ENCODE assay signal across 7 cellular contexts in genomic region chr2:205660521-205661124, GRCh38. TPM values are rescaled to one million over a fixed set of nuclear protein-coding genes. Genes with fewer than 3 reads are reported as not detected.
A peak's percentile ranks its signal among the peaks of the same experiment; 100 is the strongest.
DNase-seq lines count a peak whose midpoint lies in the region; ATAC-seq and TF ChIP-seq lines count a peak whose summit lies in the region.

No MANE protein-coding gene starts in this region.

- peaks cover 18% of the 10 kb centered on the region for H3K4me1 Mint-ChIP-seq in activated CD4-positive, alpha-beta memory T cell treated with anti-CD3 and anti-CD28 coated beads, Interleukin-2, amount 10 ng/mL, durations not matched to agents 7 days and 5 days

- H3K36me3 ChIP-seq in upper lobe of right lung: no peaks in the 10 kb centered on the region

- peak; percentile 51 for DNase-seq in activated CD4-positive, alpha-beta memory T cell treated with anti-CD3 and anti-CD28 coated beads, Interleukin-2, amount 10 ng/mL, durations not matched to agents 7 days and 5 days
- peak; percentile 58 for DNase-seq in hepatic stellate cell (ENCODE audit: low spot score)
- DNase-seq in upper lobe of right lung: no peak
- no peak for DNase-seq in dermis blood vessel endothelial cell
- no peak for DNase-seq in NCI-H2029 (lab: John Stamatoyannopoulos, UW)

- peak; percentile 65 for ATAC-seq in GM18867 (IDR thresholded peaks at IDR 0.05; ENCODE audit: unreplicated experiment)
- ATAC-seq in HG03025 (IDR thresholded peaks at IDR 0.05; ENCODE audit: low FRiP score, unreplicated experiment): peak; percentile 76
- ATAC-seq in upper lobe of right lung: peak; percentile 12

- CTCF ChIA-PET in activated CD4-positive, alpha-beta memory T cell treated with anti-CD3 and anti-CD28 coated beads, Interleukin-2, amount 10 ng/mL, durations not matched to agents 7 days and 5 days (lab: Charles Lee): interaction anchor here (1.9 kb wide), 1 partner anchor 15 kb away, joined by 9 read pairs; no protein-coding TSS in a partner anchor

- no peak overlapping the region for H3K4me3 ChIP-seq in upper lobe of right lung

- no peaks in the 10 kb centered on the region for H3K9me3 ChIP-seq in upper lobe of right lung

- no peak overlapping the region for H3K27ac ChIP-seq in upper lobe of right lung

- H3K27ac Mint-ChIP-seq in activated CD4-positive, alpha-beta memory T cell treated with anti-CD3 and anti-CD28 coated beads, Interleukin-2, amount 10 ng/mL, durations not matched to agents 7 days and 5 days: no peak overlapping the region

- no peak overlapping the region for H3K4me3 Mint-ChIP-seq in activated CD4-positive, alpha-beta memory T cell treated with anti-CD3 and anti-CD28 coated beads, Interleukin-2, amount 10 ng/mL, durations not matched to agents 7 days and 5 days

- H3K27me3 ChIP-seq in upper lobe of right lung: peaks cover 3% of the 10 kb centered on the region

- no peaks in the 10 kb centered on the region for H3K27me3 Mint-ChIP-seq in activated CD4-positive, alpha-beta memory T cell treated with anti-CD3 and anti-CD28 coated beads, Interleukin-2, amount 10 ng/mL, durations not matched to agents 7 days and 5 days

- H3K9me3 Mint-ChIP-seq in activated CD4-positive, alpha-beta memory T cell treated with anti-CD3 and anti-CD28 coated beads, Interleukin-2, amount 10 ng/mL, durations not matched to agents 7 days and 5 days: no peaks in the 10 kb centered on the region

- TF ChIP-seq CTCF in upper lobe of right lung (IDR thresholded peaks at IDR 0.05): no peak

- intact Hi-C loops in upper lobe of right lung (cut with DNase I): no loop called here

- H3K36me3 Mint-ChIP-seq in activated CD4-positive, alpha-beta memory T cell treated with anti-CD3 and anti-CD28 coated beads, Interleukin-2, amount 10 ng/mL, durations not matched to agents 7 days and 5 days (ENCODE audit: low read depth): no peaks in the 10 kb centered on the region

- POLR2A ChIA-PET in activated CD4-positive, alpha-beta memory T cell treated with anti-CD3 and anti-CD28 coated beads, Interleukin-2, amount 10 ng/mL, durations not matched to agents 7 days and 5 days (lab: Charles Lee): no interaction called here

- H3K4me1 ChIP-seq in upper lobe of right lung: peaks cover 11% of the 10 kb centered on the region

RNA-seq across cellular contexts. Expression of gene NRP2, which starts 21.7 kb away (rescaled TPM):
- 1 to 10 TPM; 1.4 to 2.3 TPM for total RNA-seq in activated CD4-positive, alpha-beta memory T cell treated with anti-CD3 and anti-CD28 coated beads, Interleukin-2, amount 10 ng/mL, durations not matched to agents 7 days and 5 days
- total RNA-seq in upper lobe of right lung: 75.3 TPM
- total RNA-seq in dermis blood vessel endothelial cell: 165 and 254 TPM in 2 replicates

Comparison
In these comparisons a context has a peak if more than half of its experiments do, and no peak if none do; other contexts are left out.
1. ATAC-seq: peak in every context shown above with its lines; median percentile 76 in HG03025; 65 in GM18867; 12 in upper lobe of right lung.
2. DNase-seq: peak in activated CD4-positive, alpha-beta memory T cell treated with anti-CD3 and anti-CD28 coated beads, Interleukin-2, amount 10 ng/mL, durations not matched to agents 7 days and 5 days (single experiment) and hepatic stellate cell (single experiment); none in upper lobe of right lung (single experiment), dermis blood vessel endothelial cell (single experiment) and NCI-H2029 (single experiment).
3. RNA of gene NRP2, which starts 21.7 kb away (total RNA-seq): 165 to 254 TPM in dermis blood vessel endothelial cell and 75.3 TPM in upper lobe of right lung (single experiment); 1.4 to 2.3 TPM in activated CD4-positive, alpha-beta memory T cell treated with anti-CD3 and anti-CD28 coated beads, Interleukin-2, amount 10 ng/mL, durations not matched to agents 7 days and 5 days; every median in the first group is over 10 times any median in the second.